ENCODE assay signal across 8 cellular contexts in genomic region chr18:31819106-31819924, GRCh38. TPM values are rescaled to one million over a fixed set of nuclear protein-coding genes. Genes with fewer than 3 reads are reported as not detected.
DNase-seq lines count a peak whose midpoint lies in the region; ATAC-seq, FAIRE-seq and TF ChIP-seq lines count a peak whose summit lies in the region.

No MANE protein-coding gene starts in this region.

- no peaks in the 10 kb centered on the region for H3K36me3 ChIP-seq in GM12878 (ENCODE audit: control insufficient read depth in 2 of 2, insufficient read depth in 2 of 2, low read length in 1 of 2)
- no peaks in the 10 kb centered on the region for H3K36me3 ChIP-seq in keratinocyte (ENCODE audit: control insufficient read depth in 2 of 2, extremely low read depth in 1 of 2, insufficient read depth in 2 of 2, low read length in 2 of 2)
- no peaks in the 10 kb centered on the region for H3K36me3 ChIP-seq in upper lobe of left lung

- H4K20me1 ChIP-seq in GM12878 (ENCODE audit: control insufficient read depth, insufficient read depth), result no peaks in the 10 kb centered on the region
- no peaks in the 10 kb centered on the region for H4K20me1 ChIP-seq in keratinocyte (ENCODE audit: control insufficient read depth, extremely low read depth, insufficient read depth, low read length)

- H3K79me2 ChIP-seq in GM12878 (ENCODE audit: control insufficient read depth, insufficient read depth, low read length), result no peaks in the 10 kb centered on the region
- no peaks in the 10 kb centered on the region for H3K79me2 ChIP-seq in keratinocyte (ENCODE audit: control insufficient read depth, insufficient read depth, low read length)

- ATAC-seq in GM18517 (IDR thresholded peaks at IDR 0.05; ENCODE audit: unreplicated experiment), result peak; percentile 94
- ATAC-seq in HG03280 (IDR thresholded peaks at IDR 0.05; ENCODE audit: unreplicated experiment), result peak; percentile 85
- peak; percentile 95 for ATAC-seq in GM12878
- peak; percentile 66 to 85 for ATAC-seq in upper lobe of left lung (ENCODE audit: low FRiP score in 2 of 2)
- no peak for ATAC-seq in HG03025 (IDR thresholded peaks at IDR 0.05; ENCODE audit: low FRiP score, unreplicated experiment)

- dilution Hi-C loops in keratinocyte (cut with MboI; ENCODE audit: extremely low pct_ligation_motif_present, low sequenced_read_pairs), result no loop called here

- BruUV-seq in GM12878 (replicated peaks; lab: Mats Ljungman, UMichigan), result no TSS peak

- H3K9me3 ChIP-seq in GM12878 (replicated peaks; ENCODE audit: control insufficient read depth, insufficient read depth, low read length), result no peaks in the 10 kb centered on the region
- H3K9me3 ChIP-seq in keratinocyte (ENCODE audit: control insufficient read depth, low read depth, low read length), result no peaks in the 10 kb centered on the region
- no peaks in the 10 kb centered on the region for H3K9me3 ChIP-seq in upper lobe of left lung

- POLR2A ChIA-PET in GM12878 (lab: Charles Lee), result no interaction called here

- RAD21 ChIA-PET in GM12878 (lab: Charles Lee; ENCODE audit: unreplicated experiment), result interaction anchor here (0.7 to 2.1 kb wide), 6 partner anchors 71 to 263 kb away, joined by 3 to 14 read pairs (median 5); no protein-coding TSS in a partner anchor

- TF ChIP-seq EP300 in GM12878 (IDR thresholded peaks at IDR 0.05; ENCODE audit: borderline replicate concordance in 1 of 2, control insufficient read depth in 1 of 2, low read depth in 2 of 2, low read length in 2 of 2) (no peak), upper lobe of left lung (IDR thresholded peaks at IDR 0.05) (no peak)

- H3K9ac ChIP-seq in GM12878 (ENCODE audit: control insufficient read depth, insufficient read depth, low read length) (no peak overlapping the region), keratinocyte (ENCODE audit: control insufficient read depth, extremely low read depth, insufficient read depth, low read length) (no peak overlapping the region)

- SMC1A ChIA-PET in GM12878 (lab: Charles Lee; ENCODE audit: uncharacterized antibody, unreplicated experiment), result interaction anchor here (0.7 to 3.3 kb wide), 14 partner anchors 23 to 263 kb away, joined by 3 to 29 read pairs (median 4); no protein-coding TSS in a partner anchor

- H3K36me3 Mint-ChIP-seq in CD14-positive monocyte, result no peaks in the 10 kb centered on the region

- CTCF ChIA-PET in GM12878 (lab: Yijun Ruan, JAX), result interaction anchor here (0.7 to 2.9 kb wide), 21 partner anchors 9 to 312 kb away, joined by 3 to 37 read pairs (median 5); no protein-coding TSS in a partner anchor

- H3K27me3 Mint-ChIP-seq in CD14-positive monocyte (ENCODE audit: low read depth in 3 of 3), result peaks cover 0 to 3% (median 0%) of the 10 kb centered on the region in 3 donors

- H3K9me1 ChIP-seq in keratinocyte (ENCODE audit: control insufficient read depth, extremely low read depth, insufficient read depth, low read length), result no peaks in the 10 kb centered on the region

- H3K27me3 ChIP-seq in GM12878 (replicated peaks in 1 of 2; ENCODE audit: control insufficient read depth in 2 of 2, insufficient read depth in 2 of 2, low read length in 1 of 2) (no peaks in the 10 kb centered on the region), keratinocyte (ENCODE audit: control insufficient read depth, extremely low read depth, insufficient read depth, low read length) (no peaks in the 10 kb centered on the region), upper lobe of left lung (no peaks in the 10 kb centered on the region)

- in situ Hi-C loops in GM12878 (cut with MboI), result no loop called here

- H3K27ac ChIP-seq in GM12878 (ENCODE audit: control insufficient read depth, insufficient read depth) (no peak overlapping the region), keratinocyte (ENCODE audit: control insufficient read depth, insufficient read depth, low read length) (no peak overlapping the region), upper lobe of left lung (no peak overlapping the region)

- H3K4me1 Mint-ChIP-seq in CD14-positive monocyte, result peaks cover 13% of the 10 kb centered on the region

- H3K27ac Mint-ChIP-seq in CD14-positive monocyte, result no peak overlapping the region

- DNase-seq in CD14-positive monocyte (ENCODE audit: low spot score) (no peak), NCI-H510A (lab: John Stamatoyannopoulos, UW) (peak; percentile 26), GM12878 (ENCODE audit: low read depth, low spot score) (no peak), keratinocyte (ENCODE audit: low read depth, low spot score) (peak; percentile 1), upper lobe of left lung (no peak)

- H2AFZ ChIP-seq in GM12878 (ENCODE audit: control insufficient read depth, low read depth, low read length) (no peak overlapping the region), keratinocyte (ENCODE audit: control insufficient read depth, low read length) (no peak overlapping the region)

- H3K4me2 ChIP-seq in GM12878 (ENCODE audit: control insufficient read depth, insufficient read depth), result no peak overlapping the region
- no peak overlapping the region for H3K4me2 ChIP-seq in keratinocyte (ENCODE audit: control insufficient read depth, extremely low read depth, insufficient read depth, low read depth, low read length)

- peak; percentile 84 for TF ChIP-seq CTCF in CD14-positive monocyte (IDR thresholded peaks at IDR 0.05)
- TF ChIP-seq CTCF in GM12878 (IDR thresholded peaks at IDR 0.05 in 2 of 3, conservative IDR thresholded peaks at IDR 0.05 in 1 of 3; ENCODE audit: control insufficient read depth in 2 of 3, extremely low read depth in 1 of 3, insufficient read depth in 1 of 3, low read depth in 3 of 3, low read length in 3 of 3), result peak; percentile 57 to 80 (median 64); a peak in 5 of 6 replicates
- peak in 2 of 3 experiments; percentile 58 to 77 for TF ChIP-seq CTCF in keratinocyte (optimal IDR thresholded peaks at IDR 0.05 in 1 of 3, IDR thresholded peaks at IDR 0.05 in 1 of 3, conservative IDR thresholded peaks at IDR 0.05 in 1 of 3; ENCODE audit: extremely low read depth in 1 of 3, insufficient read depth in 2 of 3, low read length in 3 of 3)
- peak in 5 of 6 experiments; percentile 46 to 66 (median 59) for TF ChIP-seq CTCF in upper lobe of left lung (IDR thresholded peaks at IDR 0.05)

- FAIRE-seq in GM12878 (lab: Jason Lieb, UNC) (peak; percentile 77), keratinocyte (lab: Jason Lieb, UNC) (peak; percentile 66)

- H3K4me3 Mint-ChIP-seq in CD14-positive monocyte, result no peak overlapping the region

- TF ChIP-seq RAD21 in GM12878 (IDR thresholded peaks at IDR 0.05; ENCODE audit: insufficient read depth, low read depth, low read length), result peak; percentile 94

- TF ChIP-seq POLR2A in GM12878 (IDR thresholded peaks at IDR 0.05; ENCODE audit: low read depth, low read length) (no peak), upper lobe of left lung (IDR thresholded peaks at IDR 0.05) (no peak)

- no peaks in the 10 kb centered on the region; the same call in 1 of the 2 replicates for H3K4me1 ChIP-seq in GM12878 (ENCODE audit: control insufficient read depth, insufficient read depth, low read length)
- no peaks in the 10 kb centered on the region for H3K4me1 ChIP-seq in keratinocyte (ENCODE audit: control insufficient read depth, extremely low read depth, insufficient read depth, low read length)
- no peaks in the 10 kb centered on the region for H3K4me1 ChIP-seq in upper lobe of left lung

- H3K9me3 Mint-ChIP-seq in CD14-positive monocyte, result peaks cover 0 to 2% (median 0%) of the 10 kb centered on the region in 7 donors

- 39% methylated on average over 11 of the region's 11 CpGs for WGBS in GM12878 (ENCODE audit: insufficient coverage, insufficient replicate concordance, low lambda C conversion rate, missing lambda C conversion rate)
- WGBS in upper lobe of left lung, 2 donors, result 67 to 73% methylated on average over 11 of the region's 11 CpGs

- intact Hi-C loops in CD14-positive monocyte (cut with micrococcal nuclease), result loop anchor here (5.0 kb wide), 3 partner anchors 77 to 267 kb away; no protein-coding TSS in a partner anchor
- intact Hi-C loops in GM12878 (cut with micrococcal nuclease; ENCODE audit: unreplicated experiment), result loop anchor here (1.0 to 5.0 kb wide), 5 partner anchors 78 to 392 kb away; no protein-coding TSS in a partner anchor

- H3K4me3 ChIP-seq in GM12878 (no peak overlapping the region), keratinocyte (ENCODE audit: control insufficient read depth in 2 of 3, extremely low read depth in 1 of 3, insufficient read depth in 2 of 3, low read depth in 1 of 3, low read length in 3 of 3) (no peak overlapping the region), upper lobe of left lung (no peak overlapping the region)

TF ChIP-seq in GM12878, 131 proteins besides CTCF, POLR2A, EP300 and RAD21 (continues in another document):
- TF ChIP-seq CEBPB (IDR thresholded peaks at IDR 0.05; ENCODE audit: borderline replicate concordance in 1 of 2, low read depth in 2 of 2, low read length in 2 of 2) (no peak), FOS (IDR thresholded peaks at IDR 0.05; ENCODE audit: borderline replicate concordance, extremely low read depth, insufficient read length) (no peak)

RNA-seq across cellular contexts. Expression of gene SLC25A52, which starts 58.6 kb away (rescaled TPM):
- polyA plus RNA-seq in CD14-positive monocyte (not detected), GM12878 (2011; rRNA removed) (0.09 TPM in 1 of 2 replicates, not detected in the other), GM12878 (2014; fragmentation: Illumina TruSeq; extraction: Trizol) (not detected in 2 replicates), GM12878 (2014; fragmentation: Nextera tagmentation; extraction: Ambion mirVana) (not detected), GM12878 (2014; rRNA removed) (not detected in 2 replicates), GM12878 (2016; fragmentation: Nextera tagmentation; extraction: Ambion mirVana) (not detected), keratinocyte (0.04 TPM in 1 of 3 replicates, not detected in the others)
- total RNA-seq in GM12878 (2013; cell fraction: nucleolus; rRNA removed), result 0.66 and 0.84 TPM in 2 replicates
- total RNA-seq in GM12878 (2014; rRNA removed) (not detected in 2 replicates), GM12878 (2014; rRNA removed; fragmentation: Illumina TruSeq; extraction: Trizol) (not detected in 2 replicates), GM12878 (2021) (not detected in 2 replicates), upper lobe of left lung (not detected)
- polyA plus RNA-seq in GM12878 (2011; ENCODE audit: low read depth), result not detected
- not detected in 2 replicates for polyA plus RNA-seq in GM12878 (2011; cell fraction: cytosol; rRNA removed)
- not detected in 2 replicates for polyA plus RNA-seq in GM12878 (2011; cell fraction: nucleus; rRNA removed)
- not detected in 2 replicates for polyA plus RNA-seq in GM12878 (2012)
- 0.21 TPM in 1 of 2 replicates, not detected in the other for polyA minus RNA-seq in GM12878 (2011; rRNA and poly(A)+ RNA removed)
- not detected in 2 replicates for polyA minus RNA-seq in GM12878 (2011; cell fraction: cytosol; rRNA and poly(A)+ RNA removed)
- polyA minus RNA-seq in GM12878 (2011; cell fraction: nucleus; rRNA and poly(A)+ RNA removed), result not detected in 2 replicates
- not detected for polyA plus RNA-seq in keratinocyte (2011; ENCODE audit: low read depth)
- polyA plus RNA-seq in keratinocyte (2011; cell fraction: cytosol; rRNA removed), result not detected in 2 replicates
- polyA plus RNA-seq in keratinocyte (2011; cell fraction: nucleus; rRNA removed), result 0.09 TPM in 1 of 2 replicates, not detected in the other
- polyA plus RNA-seq in keratinocyte (2012; ENCODE audit: low replicate concordance), result 0.28 TPM in 1 of 2 replicates, not detected in the other
- polyA minus RNA-seq in keratinocyte, result 0.16 TPM in 1 of 3 replicates, not detected in the others
- polyA minus RNA-seq in keratinocyte (2011; cell fraction: cytosol; rRNA and poly(A)+ RNA removed), result not detected
- polyA minus RNA-seq in keratinocyte (2011; cell fraction: nucleus; rRNA and poly(A)+ RNA removed), result not detected in 2 replicates

Comparison
In these comparisons a context has a peak if more than half of its experiments do, and no peak if none do; other contexts are left out.
1. DNase-seq: peak in NCI-H510A (single experiment) and keratinocyte (single experiment); none in CD14-positive monocyte (single experiment), GM12878 (single experiment) and upper lobe of left lung (0 of 2).
2. Peak in every context shown above with its lines, with median percentiles within 50 percentile points of each other: CTCF ChIP-seq.